Comparison of ENCODE assay signal across 19 cellular contexts in genomic region chr6:130547723-130548122, GRCh38.
"Had no signal": no experiment of that assay in that cellular context is flagged by ENCODE, and none has a peak within 500 bp of the region (broad histone marks: within the 10 kb centered on the region; RNA-seq: fewer than 3 reads in every experiment).

No MANE protein-coding gene starts in this region.

- H3K4me3 ChIP-seq: colonic mucosa, lower lobe of right lung, prostate gland, smooth muscle cell, thoracic aorta, upper lobe of left lung had no signal

- H3K4me3 Mint-ChIP-seq: activated CD4-positive, alpha-beta T cell treated with anti-CD3 and anti-CD28 coated beads, Interleukin-2, amount 10 ng/mL, durations not matched to agents 24 days and 14 days; activated CD8-positive, alpha-beta T cell treated with anti-CD3 and anti-CD28 coated beads for 36 hours; activated naive CD4-positive, alpha-beta T cell treated with anti-CD3 and anti-CD28 coated beads for 36 hours; brain; endodermal cell had no signal

- DNase-seq: activated CD4-positive, alpha-beta T cell treated with anti-CD3 and anti-CD28 coated beads, Interleukin-2, amount 10 ng/mL, durations not matched to agents 24 days and 14 days; activated CD4-positive, CD25-positive, alpha-beta regulatory T cell; activated CD8-positive, alpha-beta T cell treated with anti-CD3 and anti-CD28 coated beads for 36 hours; activated naive CD4-positive, alpha-beta T cell treated with anti-CD3 and anti-CD28 coated beads for 36 hours; activated T-cell treated with anti-CD3 and anti-CD28 coated beads, Interleukin-2, amount 50 U/mL, for 1 hour; caudate nucleus; colonic mucosa; endodermal cell; foreskin keratinocyte; hypothalamus; lower lobe of right lung; right cardiac atrium; stimulated activated CD4-positive, alpha-beta T cell treated with anti-CD3 and anti-CD28 coated beads, Interleukin-4, amount 100 ng/mL, for 1 hour; upper lobe of left lung had no signal

- H3K27ac Mint-ChIP-seq: activated CD4-positive, alpha-beta T cell treated with anti-CD3 and anti-CD28 coated beads, Interleukin-2, amount 10 ng/mL, durations not matched to agents 24 days and 14 days; activated CD8-positive, alpha-beta T cell treated with anti-CD3 and anti-CD28 coated beads for 36 hours; activated naive CD4-positive, alpha-beta T cell treated with anti-CD3 and anti-CD28 coated beads for 36 hours; activated T-helper 2 cell treated with anti-CD3 and anti-CD28 coated beads, Interferon-gamma antibody, Interleukin-2, Interleukin-4, amounts not matched to agents 10 μg/mL and 5 μg/mL and 100 μg/mL, durations not matched to agents 14 hours and 24 hours and 36 hours; endodermal cell had no signal

- ATAC-seq: activated CD8-positive, alpha-beta T cell treated with anti-CD3 and anti-CD28 coated beads for 36 hours; foreskin keratinocyte; lower lobe of right lung; right cardiac atrium had no signal

- H3K9me3 Mint-ChIP-seq: endodermal cell had no signal

- H3K27me3 Mint-ChIP-seq: activated CD4-positive, alpha-beta T cell treated with anti-CD3 and anti-CD28 coated beads, Interleukin-2, amount 10 ng/mL, durations not matched to agents 24 days and 14 days; activated CD8-positive, alpha-beta T cell treated with anti-CD3 and anti-CD28 coated beads for 36 hours; brain had no signal

- H3K4me1 Mint-ChIP-seq: activated CD4-positive, alpha-beta T cell treated with anti-CD3 and anti-CD28 coated beads, Interleukin-2, amount 10 ng/mL, durations not matched to agents 24 days and 14 days; endodermal cell had no signal

- H3K36me3 Mint-ChIP-seq: brain had no signal
